ENCODE assay signal across 8 cellular contexts in the genomic region with DNA sequence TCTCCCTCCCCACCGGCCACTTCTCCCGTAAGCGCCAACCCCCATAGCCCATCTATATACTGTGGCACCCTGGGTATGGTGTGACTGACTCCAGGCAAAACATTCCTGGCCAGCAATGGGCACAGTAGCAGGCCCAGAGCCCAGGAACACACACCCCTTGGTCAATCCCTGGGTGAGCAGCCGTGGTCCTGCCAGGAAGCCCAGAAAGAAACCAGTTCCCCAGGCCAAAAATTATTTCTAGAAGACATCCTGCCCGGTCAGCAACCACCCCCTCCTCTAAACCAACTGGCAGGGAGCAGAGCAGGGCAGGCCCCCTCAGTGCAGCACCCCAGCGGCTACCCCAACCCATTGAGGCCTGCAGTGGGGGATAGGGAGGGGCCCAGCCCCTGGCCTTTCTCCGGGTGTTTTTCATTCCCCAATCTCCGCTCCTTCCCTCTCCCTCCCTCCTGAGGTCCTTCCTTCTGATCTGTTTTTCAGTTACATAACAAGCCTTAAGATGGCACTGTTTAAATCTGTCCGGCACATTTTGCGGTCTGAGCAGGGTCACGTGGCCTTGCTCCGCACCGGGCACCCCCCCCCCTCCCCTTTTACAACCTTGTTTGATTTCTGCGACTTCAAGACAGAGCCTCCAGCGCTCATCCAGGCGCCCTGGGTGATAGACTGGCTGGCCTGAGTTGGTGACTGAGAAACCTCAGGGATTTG. TPM values are rescaled to one million over a fixed set of nuclear protein-coding genes. Genes with fewer than 3 reads are reported as not detected.
DNase-seq lines count a peak whose midpoint lies in the region; ATAC-seq and TF ChIP-seq lines count a peak whose summit lies in the region.

No MANE protein-coding gene starts in this region.

- H3K4me1 ChIP-seq in foreskin keratinocyte (no peaks in the 10 kb centered on the region), ovary (ENCODE audit: insufficient read depth) (peaks cover 3% of the 10 kb centered on the region), heart right ventricle (peaks cover 7 to 44% (median 34%) of the 10 kb centered on the region in 9 donors)

- H3K4me3 ChIP-seq in ovary (no peak overlapping the region), heart right ventricle (no peak overlapping the region)

- peak; percentile 71 for TF ChIP-seq CTCF in VCaP (conservative IDR thresholded peaks at IDR 0.05)
- peak; percentile 51 for TF ChIP-seq CTCF in foreskin keratinocyte (conservative IDR thresholded peaks at IDR 0.05)
- TF ChIP-seq CTCF in type B pancreatic cell (conservative IDR thresholded peaks at IDR 0.05), result peak; percentile 55
- no peak for TF ChIP-seq CTCF in ovary (IDR thresholded peaks at IDR 0.05)
- peak in 1 of 9 donors; percentile 12 for TF ChIP-seq CTCF in heart right ventricle (IDR thresholded peaks at IDR 0.05)

- no peak for ATAC-seq in foreskin keratinocyte
- ATAC-seq in heart right ventricle, result no peak

- in situ Hi-C loops in KBM-7 (cut with MboI; ENCODE audit: low pct_unique_long_range_greater_than_20kb, low sequenced_read_pairs), result no loop called here

- H3K27ac ChIP-seq in VCaP (peak overlapping the region; percentile 60), foreskin keratinocyte (no peak overlapping the region), ovary (no peak overlapping the region), heart right ventricle (no peak overlapping the region)

- peak; percentile 42 for DNase-seq in DMS153 (lab: John Stamatoyannopoulos, UW)
- no peak for DNase-seq in DMS153 treated with DMSO at 0.1 percent for 48 hours (lab: John Stamatoyannopoulos, UW; ENCODE audit: unreplicated experiment)
- DNase-seq in KBM-7, result peak; percentile 88
- peak in 1 of 2 donors; percentile 23 for DNase-seq in foreskin keratinocyte
- no peak for DNase-seq in type B pancreatic cell (ENCODE audit: extremely low spot score, unreplicated experiment)
- no peak for DNase-seq in ovary
- no peak for DNase-seq in heart right ventricle

- intact Hi-C loops in ovary (cut with DNase I) (no loop called here), heart right ventricle (cut with DNase I) (no loop called here)

- peaks cover 10% of the 10 kb centered on the region for H3K4me1 Mint-ChIP-seq in type B pancreatic cell (ENCODE audit: unreplicated experiment)

- H3K9me3 ChIP-seq in ovary, result no peaks in the 10 kb centered on the region
- no peaks in the 10 kb centered on the region for H3K9me3 ChIP-seq in heart right ventricle

- H3K4me3 Mint-ChIP-seq in type B pancreatic cell, result peak overlapping the region; percentile 83

- H3K27ac Mint-ChIP-seq in type B pancreatic cell, result peak overlapping the region; percentile 43

- TF ChIP-seq EP300 in ovary (IDR thresholded peaks at IDR 0.05), result no peak

- H3K36me3 ChIP-seq in ovary, result no peaks in the 10 kb centered on the region
- H3K36me3 ChIP-seq in heart right ventricle, result no peaks in the 10 kb centered on the region

- H3K27me3 Mint-ChIP-seq in type B pancreatic cell, result peaks cover 68% of the 10 kb centered on the region

- no peak for TF ChIP-seq POLR2A in ovary (IDR thresholded peaks at IDR 0.05)

- peaks cover 100% of the 10 kb centered on the region for H3K27me3 ChIP-seq in foreskin keratinocyte
- H3K27me3 ChIP-seq in ovary, result peaks cover 21% of the 10 kb centered on the region
- peaks cover 48 to 100% (median 97%) of the 10 kb centered on the region in 7 donors for H3K27me3 ChIP-seq in heart right ventricle

- WGBS in ovary, 3 donors, result 18 to 21% (median 20%) methylated on average over 16 of the region's 16 CpGs
- 15% methylated on average over 16 of the region's 16 CpGs for WGBS in heart right ventricle, 2 donors

- no peaks in the 10 kb centered on the region for H3K36me3 Mint-ChIP-seq in type B pancreatic cell

- no peaks in the 10 kb centered on the region for H3K9me3 Mint-ChIP-seq in type B pancreatic cell

RNA-seq across cellular contexts. Expression of gene NPTX1, which starts 2.0 kb away (rescaled TPM):
- total RNA-seq in foreskin keratinocyte, result 0.04 TPM in 1 of 2 replicates, not detected in the other
- polyA plus RNA-seq in foreskin keratinocyte, result 0.02 TPM in 1 of 2 replicates, not detected in the other
- 1.7 and 4.7 TPM in 2 replicates for total RNA-seq in type B pancreatic cell (ENCODE audit: low replicate concordance)
- 10 to 100 TPM in 1 of 7 donors, under 1 TPM in 5, not detected in 1; 0.10 to 19.8 (median 0.51) TPM for total RNA-seq in ovary
- polyA plus RNA-seq in ovary, result under 1 TPM; 0.02 to 0.18 TPM
- not detected for total RNA-seq in heart right ventricle
- under 1 TPM in 1 of 2 donors, not detected in 1; 0.03 TPM for polyA plus RNA-seq in heart right ventricle

RNA-seq across cellular contexts. Expression of gene ENDOV, which starts 59.4 kb away (rescaled TPM):
- total RNA-seq in foreskin keratinocyte (7.3 and 9.7 TPM in 2 replicates), type B pancreatic cell (ENCODE audit: low replicate concordance) (30.7 and 38.9 TPM in 2 replicates), ovary (10 to 100 TPM; 16.3 to 24.1 (median 21.3) TPM), heart right ventricle (10 to 100 TPM in 8 of 10 donors, 1 to 10 TPM in 2; 9.0 to 19.9 (median 13.5) TPM)
- polyA plus RNA-seq in foreskin keratinocyte (9.8 and 14.0 TPM in 2 replicates), ovary (10 to 100 TPM in 1 of 2 donors, 1 to 10 TPM in 1; 8.9 to 18.0 TPM), heart right ventricle (10 to 100 TPM in 1 of 2 donors, 1 to 10 TPM in 1; 7.7 to 12.3 TPM)

Comparison
In these comparisons a context has a peak if more than half of its experiments do, and no peak if none do; other contexts are left out.
1. DNase-seq: peak in DMS153 (single experiment) and KBM-7 (single experiment); none in DMS153 treated with DMSO at 0.1 percent for 48 hours (single experiment), type B pancreatic cell (single experiment), ovary (0 of 5) and heart right ventricle (0 of 2).
2. CTCF ChIP-seq: peak in VCaP (single experiment), foreskin keratinocyte (single experiment) and type B pancreatic cell (single experiment); none in ovary (0 of 3).